In the genomic region with DNA sequence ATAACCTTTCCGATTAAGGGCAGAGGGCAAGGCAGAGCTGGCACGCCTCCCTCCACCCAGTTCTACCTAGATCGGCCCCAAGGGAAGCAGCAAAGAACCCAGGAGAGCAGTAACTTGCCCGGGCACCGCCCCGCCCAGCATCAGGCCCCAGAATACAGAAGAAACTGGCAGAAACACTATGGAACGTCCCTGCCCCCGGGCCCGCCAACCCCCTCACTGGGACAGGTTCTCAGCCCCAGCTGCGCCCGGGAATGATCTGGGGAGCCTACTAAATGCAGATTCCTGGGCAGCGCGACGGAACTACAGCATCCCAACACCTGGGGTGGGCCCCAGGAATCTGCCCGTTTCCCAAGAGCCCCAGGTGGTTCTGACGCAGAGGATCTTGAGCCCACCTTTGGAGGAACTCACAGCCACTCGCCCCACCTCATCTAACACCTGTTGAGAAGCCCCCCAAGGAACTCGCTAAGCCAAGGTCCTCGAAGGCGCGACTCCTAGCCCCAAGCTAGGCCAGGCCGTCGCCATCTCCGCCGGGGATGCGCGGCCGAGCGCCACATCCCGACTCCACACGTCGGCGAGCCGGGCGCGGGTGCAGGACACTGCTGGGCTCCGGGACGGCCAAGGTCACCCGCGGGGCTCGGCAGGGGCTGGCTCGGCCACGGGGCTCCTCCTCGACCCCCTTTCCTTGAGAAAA, we compare ENCODE assay signal across 8 cellular contexts. TPM values are rescaled to one million over a fixed set of nuclear protein-coding genes. Genes with fewer than 3 reads are reported as not detected.
A peak's percentile ranks its signal among the peaks of the same experiment; 100 is the strongest.
DNase-seq lines count a peak whose midpoint lies in the region; ATAC-seq, FAIRE-seq and TF ChIP-seq lines count a peak whose summit lies in the region.

No MANE protein-coding gene starts in this region.

- H3K36me3 ChIP-seq in astrocyte (ENCODE audit: insufficient read depth, low read length) = no peaks in the 10 kb centered on the region

- DNase-seq in activated naive CD4-positive, alpha-beta T cell treated with anti-CD3 and anti-CD28 coated beads, Interleukin-2, amount 10 ng/mL, durations not matched to agents 7 days and 5 days = no peak
- DNase-seq in activated naive CD4-positive, alpha-beta T cell (lab: John Stamatoyannopoulos, UW) = no peak
- DNase-seq in astrocyte (ENCODE audit: low read depth) = no peak
- peak; percentile 62 for DNase-seq in iPS-NIHi11 (ENCODE audit: low spot score)
- no peak for DNase-seq in stimulated activated effector memory CD8-positive, alpha-beta T cell treated with anti-CD3 and anti-CD28 coated beads, Interleukin-12 subunit alpha, Interleukin-12 subunit beta, amount 100 ng/mL, for 72 hours (ENCODE audit: low spot score in 2 of 2)
- DNase-seq in activated CD4-positive, CD25-positive, alpha-beta regulatory T cell (lab: John Stamatoyannopoulos, UW) = no peak

- H3K27ac Mint-ChIP-seq in activated naive CD4-positive, alpha-beta T cell treated with anti-CD3 and anti-CD28 coated beads, Interleukin-2, amount 10 ng/mL, durations not matched to agents 7 days and 5 days = peak overlapping the region; percentile 53
- peak overlapping the region; percentile 85 for H3K27ac Mint-ChIP-seq in astrocyte (ENCODE audit: unreplicated experiment)
- peak overlapping the region; percentile 15 for H3K27ac Mint-ChIP-seq in stimulated activated effector memory CD8-positive, alpha-beta T cell treated with anti-CD3 and anti-CD28 coated beads, Interleukin-12 subunit alpha, Interleukin-12 subunit beta, amount 100 ng/mL, for 72 hours

- H4K20me1 ChIP-seq in astrocyte (ENCODE audit: insufficient read depth, low read length) = peaks cover 24% of the 10 kb centered on the region

- peak overlapping the region; percentile 93 for H3K4me2 ChIP-seq in astrocyte (ENCODE audit: low read length)

- no peaks in the 10 kb centered on the region for H3K4me1 ChIP-seq in astrocyte (ENCODE audit: insufficient read depth, low read length)

- peak overlapping the region; percentile 75 for H3K9ac ChIP-seq in astrocyte (ENCODE audit: low read length)

- H3K79me2 ChIP-seq in astrocyte (ENCODE audit: insufficient read depth, low read length) = peaks cover 31% of the 10 kb centered on the region

- FAIRE-seq in astrocyte (lab: Jason Lieb, UNC) = no peak

- H3K9me3 ChIP-seq in astrocyte (ENCODE audit: insufficient read depth, low read depth, low read length) = peaks cover 7% of the 10 kb centered on the region

- peaks cover 46% of the 10 kb centered on the region for H3K4me1 Mint-ChIP-seq in activated naive CD4-positive, alpha-beta T cell treated with anti-CD3 and anti-CD28 coated beads, Interleukin-2, amount 10 ng/mL, durations not matched to agents 7 days and 5 days
- H3K4me1 Mint-ChIP-seq in astrocyte (ENCODE audit: low read depth, unreplicated experiment) = peaks cover 11% of the 10 kb centered on the region
- H3K4me1 Mint-ChIP-seq in stimulated activated effector memory CD8-positive, alpha-beta T cell treated with anti-CD3 and anti-CD28 coated beads, Interleukin-12 subunit alpha, Interleukin-12 subunit beta, amount 100 ng/mL, for 72 hours = peaks cover 43% of the 10 kb centered on the region

- ATAC-seq in stimulated activated effector memory CD8-positive, alpha-beta T cell treated with anti-CD3 and anti-CD28 coated beads, Interleukin-12 subunit alpha, Interleukin-12 subunit beta, amount 100 ng/mL, for 72 hours = no peak
- ATAC-seq in GM21737 (IDR thresholded peaks at IDR 0.05; ENCODE audit: unreplicated experiment) (no peak), GM21360 (IDR thresholded peaks at IDR 0.05; ENCODE audit: unreplicated experiment) (no peak)

- H3K27me3 Mint-ChIP-seq in activated naive CD4-positive, alpha-beta T cell treated with anti-CD3 and anti-CD28 coated beads, Interleukin-2, amount 10 ng/mL, durations not matched to agents 7 days and 5 days = peaks cover 22% of the 10 kb centered on the region
- H3K27me3 Mint-ChIP-seq in astrocyte (ENCODE audit: low read depth, unreplicated experiment) = no peaks in the 10 kb centered on the region

- H3K4me3 Mint-ChIP-seq in activated naive CD4-positive, alpha-beta T cell treated with anti-CD3 and anti-CD28 coated beads, Interleukin-2, amount 10 ng/mL, durations not matched to agents 7 days and 5 days = peak overlapping the region; percentile 74
- peak overlapping the region; percentile 91 for H3K4me3 Mint-ChIP-seq in astrocyte (ENCODE audit: unreplicated experiment)
- peak overlapping the region; percentile 75 for H3K4me3 Mint-ChIP-seq in stimulated activated effector memory CD8-positive, alpha-beta T cell treated with anti-CD3 and anti-CD28 coated beads, Interleukin-12 subunit alpha, Interleukin-12 subunit beta, amount 100 ng/mL, for 72 hours

- H3K27ac ChIP-seq in astrocyte (ENCODE audit: low read depth, low read length) = no peak overlapping the region

- TF ChIP-seq CTCF in astrocyte (IDR thresholded peaks at IDR 0.05; ENCODE audit: insufficient read depth, low read depth, low read length) = no peak

- H3K27me3 ChIP-seq in astrocyte (ENCODE audit: insufficient read depth, low read length) = no peaks in the 10 kb centered on the region

- CTCF ChIA-PET in activated naive CD4-positive, alpha-beta T cell treated with anti-CD3 and anti-CD28 coated beads, Interleukin-2, amount 10 ng/mL, durations not matched to agents 7 days and 5 days (lab: Charles Lee) = interaction anchor here (1.3 to 1.9 kb wide), 2 partner anchors 8 to 31 kb away, joined by 3 to 15 read pairs; no protein-coding TSS in a partner anchor

- H3K9me3 Mint-ChIP-seq in activated naive CD4-positive, alpha-beta T cell treated with anti-CD3 and anti-CD28 coated beads, Interleukin-2, amount 10 ng/mL, durations not matched to agents 7 days and 5 days = peaks cover 14% of the 10 kb centered on the region
- H3K9me3 Mint-ChIP-seq in astrocyte (ENCODE audit: unreplicated experiment) = peaks cover 7% of the 10 kb centered on the region
- H3K9me3 Mint-ChIP-seq in stimulated activated effector memory CD8-positive, alpha-beta T cell treated with anti-CD3 and anti-CD28 coated beads, Interleukin-12 subunit alpha, Interleukin-12 subunit beta, amount 100 ng/mL, for 72 hours = peaks cover 5% of the 10 kb centered on the region

- H2AFZ ChIP-seq in astrocyte (ENCODE audit: low read depth, low read length) = peak overlapping the region; percentile 70

- peaks cover 13% of the 10 kb centered on the region for H3K36me3 Mint-ChIP-seq in activated naive CD4-positive, alpha-beta T cell treated with anti-CD3 and anti-CD28 coated beads, Interleukin-2, amount 10 ng/mL, durations not matched to agents 7 days and 5 days
- H3K36me3 Mint-ChIP-seq in astrocyte (ENCODE audit: low read depth, unreplicated experiment) = peaks cover 24% of the 10 kb centered on the region
- H3K36me3 Mint-ChIP-seq in stimulated activated effector memory CD8-positive, alpha-beta T cell treated with anti-CD3 and anti-CD28 coated beads, Interleukin-12 subunit alpha, Interleukin-12 subunit beta, amount 100 ng/mL, for 72 hours = peaks cover 16% of the 10 kb centered on the region

- H3K4me3 ChIP-seq in astrocyte (ENCODE audit: insufficient read depth, low read depth, low read length) = peak overlapping the region; percentile 69

RNA-seq across cellular contexts. Expression of a gene that starts 1.1 kb away (rescaled TPM):
- total RNA-seq in astrocyte = 56.9 and 64.7 TPM in 2 replicates

RNA-seq across cellular contexts. Expression of a gene that starts 18.6 kb away (rescaled TPM):
- total RNA-seq in astrocyte = 0.20 and 0.38 TPM in 2 replicates

Comparison
In these comparisons a context has a peak if more than half of its experiments do, and no peak if none do; other contexts are left out.
1. H3K27ac Mint-ChIP-seq: peak in every context shown above with its lines; median percentile 85 in astrocyte; 53 in activated naive CD4-positive, alpha-beta T cell treated with anti-CD3 and anti-CD28 coated beads, Interleukin-2, amount 10 ng/mL, durations not matched to agents 7 days and 5 days; 15 in stimulated activated effector memory CD8-positive, alpha-beta T cell treated with anti-CD3 and anti-CD28 coated beads, Interleukin-12 subunit alpha, Interleukin-12 subunit beta, amount 100 ng/mL, for 72 hours.